ENCODE assay signal across 2 cellular contexts in genomic region chr3:32901005-32901932, GRCh38.
A peak's percentile ranks its signal among the peaks of the same experiment; 100 is the strongest.
TF ChIP-seq lines count a peak whose summit lies in the region.

No MANE protein-coding gene starts in this region.

TF ChIP-seq in HepG2, 621 proteins besides CTCF, POLR2A, EP300 and RAD21:
- TF ChIP-seq SAP130 (CRISPR knock-in tag; IDR thresholded peaks at IDR 0.05; ENCODE audit: low read depth) (no peak), ZNF383 (CRISPR knock-in tag; IDR thresholded peaks at IDR 0.05; ENCODE audit: borderline replicate concordance) (no peak), ETV5 (CRISPR knock-in tag; IDR thresholded peaks at IDR 0.05; ENCODE audit: borderline replicate concordance) (no peak), HHEX (CRISPR knock-in tag; IDR thresholded peaks at IDR 0.05) (no peak), RBM22 (optimal IDR thresholded peaks at IDR 0.05; ENCODE audit: low read length) (peak; percentile 95), ZNF232 (CRISPR knock-in tag; IDR thresholded peaks at IDR 0.05; ENCODE audit: borderline replicate concordance) (no peak)
TF ChIP-seq in HepG2: peak in this region for 1.

TF ChIP-seq in H1, 55 proteins besides CTCF, POLR2A, EP300 and RAD21:
- no peak for TF ChIP-seq HDAC2 (IDR thresholded peaks at IDR 0.05; ENCODE audit: borderline replicate concordance in 1 of 2, low read depth in 2 of 2, low read length in 2 of 2)
- TF ChIP-seq POLR2AphosphoS5 (IDR thresholded peaks at IDR 0.05; ENCODE audit: low read depth, low read length) = peak; percentile 73; the same call in 1 of the 2 replicates
- TF ChIP-seq PHF8 (conservative IDR thresholded peaks at IDR 0.05; ENCODE audit: low read depth, low read length) = no peak
- no peak for TF ChIP-seq CHD2 (IDR thresholded peaks at IDR 0.05; ENCODE audit: low read length)
